ENCODE assay signal across 21 cellular contexts in genomic region chr1:113190930-113191329, GRCh38.
DNase-seq lines count a peak whose midpoint lies in the region; ATAC-seq, FAIRE-seq and TF ChIP-seq lines count a peak whose summit lies in the region.
"Had no signal": no experiment of that assay in that cellular context is flagged by ENCODE, and none has a peak within 500 bp of the region (broad histone marks: within the 10 kb centered on the region; RNA-seq: fewer than 3 reads in every experiment).

No MANE protein-coding gene starts in this region.

- BruUV-seq in PC-3 (replicated peaks; lab: Mats Ljungman, UMichigan) = no TSS peak

- peak overlapping the region; percentile 9 for H3K27ac Mint-ChIP-seq in endothelial cell (ENCODE audit: unreplicated experiment)
- H3K27ac Mint-ChIP-seq: CD8-positive, alpha-beta memory T cell had no signal

- no peaks in the 10 kb centered on the region for H3K36me3 ChIP-seq in PC-3 (ENCODE audit: low read depth, low read length)
- no peaks in the 10 kb centered on the region for H3K36me3 ChIP-seq in mucosa of descending colon (ENCODE audit: low read depth)
- H3K36me3 ChIP-seq: HAP-1 had no signal

- H3K9ac ChIP-seq in PC-3 (ENCODE audit: low read length) = no peak overlapping the region
- H3K9ac ChIP-seq: GM23248 had no signal

- ATAC-seq in PC-3 (peak; percentile 13; the same call in 1 of the 2 replicates), mucosa of descending colon (peak; percentile 5), GM18907 (IDR thresholded peaks at IDR 0.05; ENCODE audit: unreplicated experiment) (no peak)

- H3K27ac ChIP-seq in PC-3 (ENCODE audit: low read length) = no peak overlapping the region
- H3K27ac ChIP-seq: C4-2B, GM23248 had no signal

- intact Hi-C loops in PC-3 (cut with micrococcal nuclease) (no loop called here), mucosa of descending colon (cut with DNase I, micrococcal nuclease) (no loop called here)

- H3K9me3 Mint-ChIP-seq in endothelial cell (ENCODE audit: unreplicated experiment) = no peaks in the 10 kb centered on the region

- H3K4me1 ChIP-seq in PC-3 (ENCODE audit: insufficient read depth, low read length) (no peaks in the 10 kb centered on the region), mucosa of descending colon (ENCODE audit: low read depth) (peaks cover 16% of the 10 kb centered on the region)
- H3K4me1 ChIP-seq: HAP-1 had no signal

- DNase-seq in GM12864 (ENCODE audit: low read depth) = no peak
- no peak for DNase-seq in PC-3
- DNase-seq in endothelial cell (ENCODE audit: low spot score) = no peak
- no peak for DNase-seq in mucosa of descending colon
- DNase-seq in ACHN = no peak
- DNase-seq in GM12891 (ENCODE audit: insufficient read length, low spot score) = no peak
- no peak for DNase-seq in activated T-cell treated with anti-CD3 and anti-CD28 coated beads for 4 hours
- DNase-seq: CD8-positive, alpha-beta memory T cell; GM23248; NCI-H1417; NCI-H1694 treated with DMSO at 0.1 percent for 48 hours; NCI-H2081 treated with DMSO at 0.1 percent for 48 hours; NCI-H524 treated with DMSO at 0.1 percent for 48 hours; NCI-H82; OCI-M1; Right ventricle myocardium superior had no signal

- no peak overlapping the region for H3K4me2 ChIP-seq in PC-3 (ENCODE audit: low read length)

- H3K4me3 ChIP-seq in GM12864 (ENCODE audit: low read depth, low read length) (peak overlapping the region; percentile 42), PC-3 (ENCODE audit: low read length) (no peak overlapping the region), mucosa of descending colon (no peak overlapping the region)
- H3K4me3 ChIP-seq: GM23248, HAP-1 had no signal

- in situ Hi-C loops in ACHN (cut with HindIII; ENCODE audit: low pct_ligation_motif_present, low pct_unique_long_range_greater_than_20kb, low sequenced_read_pairs) = no loop called here

- peaks cover 4% of the 10 kb centered on the region for H3K4me1 Mint-ChIP-seq in endothelial cell (ENCODE audit: unreplicated experiment)
- H3K4me1 Mint-ChIP-seq: CD8-positive, alpha-beta memory T cell had no signal

- no peaks in the 10 kb centered on the region for H4K20me1 ChIP-seq in PC-3 (ENCODE audit: low read length)

- CTCF ChIA-PET in PC-3 (lab: Charles Lee) = no interaction called here

- H3K4me3 Mint-ChIP-seq in endothelial cell (ENCODE audit: unreplicated experiment) = no peak overlapping the region
- H3K4me3 Mint-ChIP-seq: CD8-positive, alpha-beta memory T cell had no signal

- H3K9me2 ChIP-seq in PC-3 (replicated peaks; ENCODE audit: low read length) = no peaks in the 10 kb centered on the region

- H3K27me3 Mint-ChIP-seq in endothelial cell (ENCODE audit: unreplicated experiment) = peaks cover 4% of the 10 kb centered on the region
- H3K27me3 Mint-ChIP-seq: IgD-negative memory B cell had no signal

- H3F3A ChIP-seq in PC-3 (ENCODE audit: low read length, unreplicated experiment) = no peaks in the 10 kb centered on the region

- H3K27me3 ChIP-seq in PC-3 (ENCODE audit: low read length) = no peaks in the 10 kb centered on the region

- no peaks in the 10 kb centered on the region for H3K9me3 ChIP-seq in PC-3 (ENCODE audit: low read length)
- H3K9me3 ChIP-seq in mucosa of descending colon = no peaks in the 10 kb centered on the region
- H3K9me3 ChIP-seq: HAP-1 had no signal

- no peaks in the 10 kb centered on the region for H3K79me2 ChIP-seq in PC-3 (ENCODE audit: low read length)

- no peak for TF ChIP-seq POLR2A in GM12891 (IDR thresholded peaks at IDR 0.05; ENCODE audit: low read depth, low read length)

- peaks cover 8% of the 10 kb centered on the region for H3K36me3 Mint-ChIP-seq in endothelial cell (ENCODE audit: low read depth, unreplicated experiment)
- H3K36me3 Mint-ChIP-seq: CD8-positive, alpha-beta memory T cell; IgD-negative memory B cell had no signal

- FAIRE-seq in GM12891 (lab: Jason Lieb, UNC) = no peak
- FAIRE-seq: D721Med had no signal

- H2AFZ ChIP-seq in PC-3 (ENCODE audit: low read length) = no peak overlapping the region
- H2AFZ ChIP-seq: GM23248 had no signal

- TF ChIP-seq CTCF in GM12864 (IDR thresholded peaks at IDR 0.05; ENCODE audit: low read depth, low read length, missing control alignments) = no peak
- no peak for TF ChIP-seq CTCF in PC-3 (conservative IDR thresholded peaks at IDR 0.05; ENCODE audit: low read depth, low read length)
- TF ChIP-seq CTCF in endothelial cell (IDR thresholded peaks at IDR 0.05; ENCODE audit: unreplicated experiment) = no peak
- no peak for TF ChIP-seq CTCF in mucosa of descending colon (IDR thresholded peaks at IDR 0.05)

- POLR2A ChIA-PET in PC-3 (lab: Charles Lee; ENCODE audit: unreplicated experiment) = no interaction called here

TF ChIP-seq in GM12891, 5 proteins besides CTCF, POLR2A, EP300 and RAD21:
- no peak for TF ChIP-seq POU2F2 (IDR thresholded peaks at IDR 0.05; ENCODE audit: low read depth, low read length)
